8 cellular contexts compared by ENCODE assay signal in genomic region chr2:222038086-222038802, GRCh38.
A peak's percentile ranks its signal among the peaks of the same experiment; 100 is the strongest.
DNase-seq lines count a peak whose midpoint lies in the region; ATAC-seq and TF ChIP-seq lines count a peak whose summit lies in the region.

No MANE protein-coding gene starts in this region.

- H3K4me3 ChIP-seq in AG10803 (ENCODE audit: low read length) (no peak overlapping the region), PC-9 (no peak overlapping the region), hepatocyte (no peak overlapping the region), ascending aorta (no peak overlapping the region), prostate gland (no peak overlapping the region)

- no peak overlapping the region for H3K4me2 ChIP-seq in PC-9
- no peak overlapping the region for H3K4me2 ChIP-seq in hepatocyte

- H2AFZ ChIP-seq in PC-9 (no peak overlapping the region), hepatocyte (no peak overlapping the region)

- H3K9me2 ChIP-seq in PC-9 (ENCODE audit: insufficient read depth) (no peaks in the 10 kb centered on the region), hepatocyte (replicated peaks; ENCODE audit: insufficient read depth) (no peaks in the 10 kb centered on the region)

- CTCF ChIA-PET in PC-9 (lab: Charles Lee) = interaction anchor here (0.6 to 1.4 kb wide), 12 partner anchors 12 to 731 kb away, joined by 3 to 7 read pairs (median 4); no protein-coding TSS in a partner anchor

- H3K27ac ChIP-seq in PC-9 (no peak overlapping the region), hepatocyte (no peak overlapping the region), ascending aorta (no peak overlapping the region), prostate gland (no peak overlapping the region)

- peak; percentile 41 for DNase-seq in AG10803 (ENCODE audit: low read depth)
- DNase-seq in PC-9 = no peak
- no peak for DNase-seq in hepatocyte (ENCODE audit: low spot score)
- no peak for DNase-seq in ascending aorta (ENCODE audit: low spot score in 2 of 2)
- no peak for DNase-seq in mucosa of gallbladder (ENCODE audit: low spot score)
- no peak for DNase-seq in prostate gland (ENCODE audit: low spot score)
- no peak for DNase-seq in HPDE6-E6E7 (ENCODE audit: extremely low spot score)

- H3K36me3 ChIP-seq in PC-9 (ENCODE audit: low read depth) (no peaks in the 10 kb centered on the region), hepatocyte (replicated peaks; ENCODE audit: insufficient read depth, low read depth) (no peaks in the 10 kb centered on the region), ascending aorta (no peaks in the 10 kb centered on the region), prostate gland (no peaks in the 10 kb centered on the region)

- H4K20me1 ChIP-seq in PC-9 (ENCODE audit: insufficient read depth) (no peaks in the 10 kb centered on the region), hepatocyte (ENCODE audit: insufficient read depth, poor library complexity, severe bottlenecking) (no peaks in the 10 kb centered on the region)

- no peaks in the 10 kb centered on the region for H3K27me3 ChIP-seq in PC-9 (ENCODE audit: insufficient read depth, low read depth)
- H3K27me3 ChIP-seq in hepatocyte = peaks cover 13% of the 10 kb centered on the region
- H3K27me3 ChIP-seq in ascending aorta = no peaks in the 10 kb centered on the region
- no peaks in the 10 kb centered on the region for H3K27me3 ChIP-seq in prostate gland (replicated peaks; ENCODE audit: insufficient read depth)

- peaks cover 11% of the 10 kb centered on the region for H3F3A ChIP-seq in PC-9 (ENCODE audit: insufficient read depth, low read depth)

- no peak for TF ChIP-seq POLR2A in prostate gland (IDR thresholded peaks at IDR 0.05)

- peak; percentile 58 for TF ChIP-seq CTCF in AG10803 (conservative IDR thresholded peaks at IDR 0.05; ENCODE audit: low read length)
- peak; percentile 91 for TF ChIP-seq CTCF in PC-9 (conservative IDR thresholded peaks at IDR 0.05)
- TF ChIP-seq CTCF in hepatocyte (IDR thresholded peaks at IDR 0.05; ENCODE audit: poor library complexity) = peak; percentile 53
- TF ChIP-seq CTCF in ascending aorta (IDR thresholded peaks at IDR 0.05) = no peak
- TF ChIP-seq CTCF in prostate gland (IDR thresholded peaks at IDR 0.05) = peak in 2 of 4 experiments; percentile 7 to 20

- intact Hi-C loops in PC-9 (cut with micrococcal nuclease; ENCODE audit: unreplicated experiment) (loop anchor here (1.0 kb wide), 1 partner anchor 523 kb away; no protein-coding TSS in a partner anchor), ascending aorta (cut with DNase I) (no loop called here), prostate gland (cut with DNase I) (no loop called here)

- no TSS peak for BruUV-seq in PC-9 (replicated peaks; lab: Mats Ljungman, UMichigan)

- H3K79me2 ChIP-seq in PC-9 (ENCODE audit: low read depth) = no peaks in the 10 kb centered on the region
- H3K79me2 ChIP-seq in hepatocyte = no peaks in the 10 kb centered on the region

- ATAC-seq in GM18867 (IDR thresholded peaks at IDR 0.05; ENCODE audit: unreplicated experiment) = peak; percentile 43

- POLR2A ChIA-PET in PC-9 (lab: Charles Lee; ENCODE audit: unreplicated experiment) = interaction anchor here (0.6 kb wide), 1 partner anchor 224 kb away, joined by 4 read pairs; no protein-coding TSS in a partner anchor

- peaks cover 12% of the 10 kb centered on the region for H3K4me1 ChIP-seq in PC-9 (replicated peaks; ENCODE audit: insufficient read depth)
- H3K4me1 ChIP-seq in hepatocyte (ENCODE audit: insufficient read depth) = no peaks in the 10 kb centered on the region
- no peaks in the 10 kb centered on the region for H3K4me1 ChIP-seq in ascending aorta
- H3K4me1 ChIP-seq in prostate gland (replicated peaks) = no peaks in the 10 kb centered on the region

- H3K9me3 ChIP-seq in PC-9 (ENCODE audit: insufficient read depth, low read depth) = no peaks in the 10 kb centered on the region
- no peaks in the 10 kb centered on the region for H3K9me3 ChIP-seq in hepatocyte (ENCODE audit: low read depth)
- H3K9me3 ChIP-seq in ascending aorta = no peaks in the 10 kb centered on the region
- no peaks in the 10 kb centered on the region for H3K9me3 ChIP-seq in prostate gland

- WGBS in hepatocyte (ENCODE audit: low lambda C conversion rate, missing lambda C conversion rate) = 56% methylated on average over 4 of the region's 4 CpGs
- 42% methylated on average over 4 of the region's 4 CpGs for WGBS in prostate gland

Comparison
In these comparisons a context has a peak if more than half of its experiments do, and no peak if none do; other contexts are left out.
1. CTCF ChIP-seq: peak in AG10803 (single experiment), PC-9 (single experiment) and hepatocyte (single experiment); none in ascending aorta (0 of 3).